In genomic region chr6:75070244-75070643, GRCh38 we compare ENCODE assay signal across 16 cellular contexts.
DNase-seq lines count a peak whose midpoint lies in the region; ATAC-seq, FAIRE-seq and TF ChIP-seq lines count a peak whose summit lies in the region.
"Had no signal": no experiment of that assay in that cellular context is flagged by ENCODE, and none has a peak within 500 bp of the region (broad histone marks: within the 10 kb centered on the region; RNA-seq: fewer than 3 reads in every experiment).

No MANE protein-coding gene starts in this region.

- H2AK5ac ChIP-seq in IMR-90 (ENCODE audit: low read depth, low read length), result no peak overlapping the region

- no peak overlapping the region for H2AK9ac ChIP-seq in IMR-90 (replicated peaks; ENCODE audit: low read depth, low read length, poor library complexity)

- POLR2A ChIA-PET in IMR-90 (lab: Charles Lee; ENCODE audit: unreplicated experiment), result no interaction called here

- H3K9me3 ChIP-seq in IMR-90 (ENCODE audit: control insufficient read depth, insufficient read depth, low read length), result no peaks in the 10 kb centered on the region
- H3K9me3 ChIP-seq: BLaER1 treated with 17β-estradiol and CSF1 and Interleukin-3, amounts not matched to agents 10 nM and 100 nM had no signal

- CTCF ChIA-PET in IMR-90 (lab: Yijun Ruan, JAX), result no interaction called here

- H3K27me3 ChIP-seq in IMR-90 (ENCODE audit: control insufficient read depth, insufficient read depth, low read length) (no peaks in the 10 kb centered on the region), foreskin keratinocyte (no peaks in the 10 kb centered on the region)
- H3K27me3 ChIP-seq: BLaER1 treated with 17β-estradiol and CSF1 and Interleukin-3, amounts not matched to agents 10 nM and 100 nM had no signal

- no peak overlapping the region for H2AFZ ChIP-seq in IMR-90 (replicated peaks; ENCODE audit: low read length, poor library complexity)

- dilution Hi-C loops in IMR-90 (cut with HindIII; ENCODE audit: low sequenced_read_pairs, unreplicated experiment), result no loop called here

- H3K14ac ChIP-seq in IMR-90 (replicated peaks; ENCODE audit: low read depth, low read length), result no peak overlapping the region

- DNase-seq in AG10803 (ENCODE audit: low read depth) (no peak), IMR-90 (no peak), foreskin keratinocyte (no peak), type B pancreatic cell (ENCODE audit: extremely low spot score, unreplicated experiment) (no peak), GM12891 (ENCODE audit: insufficient read length, low spot score) (no peak), NCI-H1092 treated with DMSO at 0.1 percent for 48 hours (lab: John Stamatoyannopoulos, UW) (no peak)
- no peak for DNase-seq in activated CD4-positive, CD25-positive, alpha-beta regulatory T cell treated with anti-CD3 and anti-CD28 coated beads, Interleukin-2, amount 50 U/mL, for 72 hours
- DNase-seq: CD4-positive, alpha-beta T cell; DMS79; Karpas-422 had no signal

- no TSS peak for BruUV-seq in IMR-90 (replicated peaks; lab: Mats Ljungman, UMichigan)

- no peak overlapping the region for H2BK5ac ChIP-seq in IMR-90 (ENCODE audit: low read depth, low read length, poor library complexity, severe bottlenecking)

- H3K4me3 ChIP-seq in AG10803 (ENCODE audit: low read length), result no peak overlapping the region
- no peak overlapping the region for H3K4me3 ChIP-seq in IMR-90 (ENCODE audit: insufficient read depth, low read depth, low read length)
- H3K4me3 ChIP-seq: BLaER1 treated with 17β-estradiol and CSF1 and Interleukin-3, amounts not matched to agents 10 nM and 100 nM; K562 had no signal

- WGBS in IMR-90 (ENCODE audit: extremely low coverage in 2 of 2, insufficient read length in 1 of 2), 2 experiments, result no CpG with 5 or more reads among the region's 1 CpG

- H3K9me3 Mint-ChIP-seq in type B pancreatic cell, result no peaks in the 10 kb centered on the region

- H2BK20ac ChIP-seq in IMR-90 (ENCODE audit: low read depth, low read length), result no peak overlapping the region

- H3K9ac ChIP-seq in IMR-90 (ENCODE audit: low read depth, low read length), result no peak overlapping the region
- H3K9ac ChIP-seq: BLaER1 treated with 17β-estradiol and CSF1 and Interleukin-3, amounts not matched to agents 10 nM and 100 nM had no signal

- H3K27ac Mint-ChIP-seq in type B pancreatic cell, result no peak overlapping the region
- H3K27ac Mint-ChIP-seq: CD4-positive, alpha-beta T cell had no signal

- TF ChIP-seq CTCF in AG10803 (conservative IDR thresholded peaks at IDR 0.05; ENCODE audit: low read length) (peak; percentile 38), IMR-90 (conservative IDR thresholded peaks at IDR 0.05; ENCODE audit: low read depth, low read length) (0 out of 2 replicates have a peak, but pooled peaks have one; percentile 8), foreskin keratinocyte (conservative IDR thresholded peaks at IDR 0.05) (peak; percentile 38), type B pancreatic cell (conservative IDR thresholded peaks at IDR 0.05) (peak; percentile 23)

- no peak overlapping the region for H4K8ac ChIP-seq in IMR-90 (ENCODE audit: low read depth in 2 of 2, low read length in 2 of 2)

- no peaks in the 10 kb centered on the region for H4K20me1 ChIP-seq in IMR-90 (ENCODE audit: insufficient read depth, low read length)
- H4K20me1 ChIP-seq: BLaER1 treated with 17β-estradiol and CSF1 and Interleukin-3, amounts not matched to agents 10 nM and 100 nM had no signal

- no peak overlapping the region for H2BK120ac ChIP-seq in IMR-90 (ENCODE audit: low read depth, low read length)

- H3K79me1 ChIP-seq in IMR-90 (ENCODE audit: low read depth in 1 of 2, low read length in 2 of 2), result no peaks in the 10 kb centered on the region

- no peaks in the 10 kb centered on the region for H3K9me1 ChIP-seq in IMR-90 (ENCODE audit: insufficient read depth, low read length)

- peaks cover 10% of the 10 kb centered on the region for H3K27me3 Mint-ChIP-seq in type B pancreatic cell
- H3K27me3 Mint-ChIP-seq: CD4-positive, alpha-beta T cell had no signal

- no peak for TF ChIP-seq RAD21 in IMR-90 (IDR thresholded peaks at IDR 0.05; ENCODE audit: low read length)

- no peak overlapping the region for H3K4me3 Mint-ChIP-seq in type B pancreatic cell
- H3K4me3 Mint-ChIP-seq: CD4-positive, alpha-beta T cell had no signal

- no peak overlapping the region for H4K5ac ChIP-seq in IMR-90 (ENCODE audit: low read depth, low read length)

- H3K36me3 Mint-ChIP-seq in type B pancreatic cell, result no peaks in the 10 kb centered on the region

- H3K27ac ChIP-seq in IMR-90 (ENCODE audit: insufficient read depth, low read length) (no peak overlapping the region), foreskin keratinocyte (no peak overlapping the region)
- H3K27ac ChIP-seq: BLaER1 treated with 17β-estradiol and CSF1 and Interleukin-3, amounts not matched to agents 10 nM and 100 nM had no signal

- no peaks in the 10 kb centered on the region for H3K36me3 ChIP-seq in IMR-90 (ENCODE audit: control insufficient read depth, insufficient read depth, low read length)
- H3K36me3 ChIP-seq: BLaER1 treated with 17β-estradiol and CSF1 and Interleukin-3, amounts not matched to agents 10 nM and 100 nM had no signal

- H3K4me1 Mint-ChIP-seq in type B pancreatic cell (ENCODE audit: unreplicated experiment), result no peaks in the 10 kb centered on the region

- H4K91ac ChIP-seq in IMR-90 (ENCODE audit: insufficient read depth, low read depth, low read length), result no peak overlapping the region

- no peak overlapping the region for H3K18ac ChIP-seq in IMR-90 (ENCODE audit: low read depth, low read length)

- H3K4me1 ChIP-seq in IMR-90 (ENCODE audit: control insufficient read depth, insufficient read depth, low read length) (no peaks in the 10 kb centered on the region), foreskin keratinocyte (no peaks in the 10 kb centered on the region)

- H3K4me2 ChIP-seq in IMR-90 (ENCODE audit: low read depth, low read length), result no peak overlapping the region
- H3K4me2 ChIP-seq: BLaER1 treated with 17β-estradiol and CSF1 and Interleukin-3, amounts not matched to agents 10 nM and 100 nM had no signal

- in situ Hi-C loops in IMR-90 (cut with MboI; ENCODE audit: low sequenced_read_pairs), result no loop called here

- H2BK15ac ChIP-seq in IMR-90 (ENCODE audit: low read depth, low read length), result no peak overlapping the region

- no peak for ATAC-seq in IMR-90 (ENCODE audit: low read depth)
- ATAC-seq in foreskin keratinocyte, result no peak
- ATAC-seq: HCT116, K562 had no signal

- H3K23ac ChIP-seq in IMR-90 (ENCODE audit: low read depth, low read length), result no peak overlapping the region

- no peak for FAIRE-seq in GM12891 (lab: Jason Lieb, UNC)
- FAIRE-seq: A204.1, G401.6, HTR-8/SVneo, K562 had no signal

- intact Hi-C loops in IMR-90 (cut with micrococcal nuclease), result no loop called here

- TF ChIP-seq POLR2A in IMR-90 (IDR thresholded peaks at IDR 0.05; ENCODE audit: low read depth, low read length), result no peak
- TF ChIP-seq POLR2A in GM12891 (IDR thresholded peaks at IDR 0.05; ENCODE audit: low read depth, low read length), result no peak

- H3K56ac ChIP-seq in IMR-90 (ENCODE audit: extremely low read depth, insufficient read depth, low read length), result no peak overlapping the region

- no peak overlapping the region for H3K4ac ChIP-seq in IMR-90 (ENCODE audit: low read depth, low read length)

TF ChIP-seq in IMR-90, 13 proteins besides CTCF, POLR2A, EP300 and RAD21 (continues in another document):
- TF ChIP-seq FOS (IDR thresholded peaks at IDR 0.05; ENCODE audit: low read depth, low read length) (no peak), CEBPB (IDR thresholded peaks at IDR 0.05; ENCODE audit: low read depth, low read length) (no peak), ELK1 (IDR thresholded peaks at IDR 0.05; ENCODE audit: borderline replicate concordance, low read depth, low read length) (no peak), MXI1 (IDR thresholded peaks at IDR 0.05; ENCODE audit: borderline replicate concordance, low read depth, low read length) (no peak), MAZ (IDR thresholded peaks at IDR 0.05; ENCODE audit: borderline replicate concordance, low read depth, low read length) (no peak), SMC3 (IDR thresholded peaks at IDR 0.05; ENCODE audit: low read depth, low read length) (no peak)

TF ChIP-seq in GM12891, 5 proteins besides CTCF, POLR2A, EP300 and RAD21:
- no peak for TF ChIP-seq POLR2AphosphoS5 (IDR thresholded peaks at IDR 0.05; ENCODE audit: low read depth, low read length)
- TF ChIP-seq TAF1 (IDR thresholded peaks at IDR 0.05; ENCODE audit: low read depth, low read length), result no peak
- no peak for TF ChIP-seq SPI1 (IDR thresholded peaks at IDR 0.05; ENCODE audit: low read depth, low read length)
- TF ChIP-seq POU2F2 (IDR thresholded peaks at IDR 0.05; ENCODE audit: low read depth, low read length), result no peak
- TF ChIP-seq PAX5 (IDR thresholded peaks at IDR 0.05; ENCODE audit: insufficient read depth, low read length, severe bottlenecking), result no peak
